8 cellular contexts compared by ENCODE assay signal in genomic region chr1:145015744-145016489, GRCh38.
DNase-seq lines count a peak whose midpoint lies in the region; ATAC-seq, FAIRE-seq and TF ChIP-seq lines count a peak whose summit lies in the region.
"Not testable (repeated sequence)": the region's sequence is repeated elsewhere in the genome, so short reads cannot be mapped to it uniquely, and the experiment has no call there.

No MANE protein-coding gene starts in this region.

- H3K4me3 ChIP-seq in CD8-positive, alpha-beta T cell (ENCODE audit: low read depth, low read length) = not testable (repeated sequence)

- not testable (repeated sequence) for TF ChIP-seq CTCF in CD8-positive, alpha-beta T cell (IDR thresholded peaks at IDR 0.05); omental fat pad (IDR thresholded peaks at IDR 0.05)

- H3K9me3 Mint-ChIP-seq in CD8-positive, alpha-beta T cell; activated CD8-positive, alpha-beta memory T cell treated with anti-CD3 and anti-CD28 coated beads, Interleukin-2, amount 10 ng/mL, durations not matched to agents 7 days and 5 days (ENCODE audit: low read depth): not testable (repeated sequence)

- POLR2A ChIA-PET in CD8-positive, alpha-beta T cell (lab: Charles Lee) = not testable (repeated sequence)

- H3K36me3 Mint-ChIP-seq in CD8-positive, alpha-beta T cell; activated CD8-positive, alpha-beta memory T cell treated with anti-CD3 and anti-CD28 coated beads, Interleukin-2, amount 10 ng/mL, durations not matched to agents 7 days and 5 days: not testable (repeated sequence)

- CTCF ChIA-PET in CD8-positive, alpha-beta T cell (lab: Charles Lee); activated CD8-positive, alpha-beta memory T cell treated with anti-CD3 and anti-CD28 coated beads, Interleukin-2, amount 10 ng/mL, durations not matched to agents 7 days and 5 days (lab: Charles Lee): not testable (repeated sequence)

- ATAC-seq in CD8-positive, alpha-beta T cell = peak; percentile 54
- peak; percentile 66 for ATAC-seq in GM19351 (IDR thresholded peaks at IDR 0.05; ENCODE audit: unreplicated experiment)
- peak; percentile 65 for ATAC-seq in HG03039 (IDR thresholded peaks at IDR 0.05; ENCODE audit: unreplicated experiment)
- ATAC-seq in HG03558 (IDR thresholded peaks at IDR 0.05; ENCODE audit: extremely low read depth, unreplicated experiment) = peak; percentile 60
- ATAC-seq in activated CD8-positive, alpha-beta memory T cell treated with anti-CD3 and anti-CD28 coated beads, Interleukin-2, amount 10 ng/mL, durations not matched to agents 7 days and 5 days = peak; percentile 90
- peak; percentile 34 for ATAC-seq in Right ventricle myocardium inferior
- peak; percentile 97 for ATAC-seq in omental fat pad (ENCODE audit: low FRiP score)

- H3K27ac Mint-ChIP-seq in CD8-positive, alpha-beta T cell; activated CD8-positive, alpha-beta memory T cell treated with anti-CD3 and anti-CD28 coated beads, Interleukin-2, amount 10 ng/mL, durations not matched to agents 7 days and 5 days: not testable (repeated sequence)

- not testable (repeated sequence) for H3K4me1 Mint-ChIP-seq in CD8-positive, alpha-beta T cell (ENCODE audit: low read depth); activated CD8-positive, alpha-beta memory T cell treated with anti-CD3 and anti-CD28 coated beads, Interleukin-2, amount 10 ng/mL, durations not matched to agents 7 days and 5 days

- H3K4me1 ChIP-seq in CD8-positive, alpha-beta T cell (ENCODE audit: insufficient read depth, low read length) = not testable (repeated sequence)

- H3K27me3 ChIP-seq in CD8-positive, alpha-beta T cell (ENCODE audit: insufficient read depth, low read length) = not testable (repeated sequence)

- not testable (repeated sequence) for TF ChIP-seq POLR2A in H54 (IDR thresholded peaks at IDR 0.05; ENCODE audit: low read depth, low read length)

- H3K27me3 Mint-ChIP-seq in CD8-positive, alpha-beta T cell (ENCODE audit: low read depth); activated CD8-positive, alpha-beta memory T cell treated with anti-CD3 and anti-CD28 coated beads, Interleukin-2, amount 10 ng/mL, durations not matched to agents 7 days and 5 days: not testable (repeated sequence)

- H3K36me3 ChIP-seq in CD8-positive, alpha-beta T cell (ENCODE audit: insufficient read depth, low read length) = not testable (repeated sequence)

- H3K9me3 ChIP-seq in CD8-positive, alpha-beta T cell (ENCODE audit: low read length) = not testable (repeated sequence)

- FAIRE-seq in H54 (lab: Jason Lieb, UNC) = peak; percentile 65

- DNase-seq in CD8-positive, alpha-beta T cell; H54 (ENCODE audit: insufficient read length, low spot score); activated CD8-positive, alpha-beta memory T cell treated with anti-CD3 and anti-CD28 coated beads, Interleukin-2, amount 10 ng/mL, durations not matched to agents 7 days and 5 days; Right ventricle myocardium inferior (ENCODE audit: missing footprints); omental fat pad (ENCODE audit: low spot score): not testable (repeated sequence)

- not testable (repeated sequence) for H3K4me3 Mint-ChIP-seq in CD8-positive, alpha-beta T cell; activated CD8-positive, alpha-beta memory T cell treated with anti-CD3 and anti-CD28 coated beads, Interleukin-2, amount 10 ng/mL, durations not matched to agents 7 days and 5 days

- not testable (repeated sequence) for H3K27ac ChIP-seq in CD8-positive, alpha-beta T cell (ENCODE audit: low read depth, low read length)

- intact Hi-C loops in CD8-positive, alpha-beta T cell (cut with DNase I, micrococcal nuclease); Right ventricle myocardium inferior (cut with DNase I): not testable (repeated sequence)

Comparison
In these comparisons a context has a peak if more than half of its experiments do, and no peak if none do; other contexts are left out.
1. ATAC-seq: peak in every context shown above with its lines; median percentile 97 in omental fat pad; 90 in activated CD8-positive, alpha-beta memory T cell treated with anti-CD3 and anti-CD28 coated beads, Interleukin-2, amount 10 ng/mL, durations not matched to agents 7 days and 5 days; 66 in GM19351; 65 in HG03039; 60 in HG03558; 54 in CD8-positive, alpha-beta T cell; 34 in Right ventricle myocardium inferior.